7 cellular contexts compared by ENCODE assay signal in the genomic region with DNA sequence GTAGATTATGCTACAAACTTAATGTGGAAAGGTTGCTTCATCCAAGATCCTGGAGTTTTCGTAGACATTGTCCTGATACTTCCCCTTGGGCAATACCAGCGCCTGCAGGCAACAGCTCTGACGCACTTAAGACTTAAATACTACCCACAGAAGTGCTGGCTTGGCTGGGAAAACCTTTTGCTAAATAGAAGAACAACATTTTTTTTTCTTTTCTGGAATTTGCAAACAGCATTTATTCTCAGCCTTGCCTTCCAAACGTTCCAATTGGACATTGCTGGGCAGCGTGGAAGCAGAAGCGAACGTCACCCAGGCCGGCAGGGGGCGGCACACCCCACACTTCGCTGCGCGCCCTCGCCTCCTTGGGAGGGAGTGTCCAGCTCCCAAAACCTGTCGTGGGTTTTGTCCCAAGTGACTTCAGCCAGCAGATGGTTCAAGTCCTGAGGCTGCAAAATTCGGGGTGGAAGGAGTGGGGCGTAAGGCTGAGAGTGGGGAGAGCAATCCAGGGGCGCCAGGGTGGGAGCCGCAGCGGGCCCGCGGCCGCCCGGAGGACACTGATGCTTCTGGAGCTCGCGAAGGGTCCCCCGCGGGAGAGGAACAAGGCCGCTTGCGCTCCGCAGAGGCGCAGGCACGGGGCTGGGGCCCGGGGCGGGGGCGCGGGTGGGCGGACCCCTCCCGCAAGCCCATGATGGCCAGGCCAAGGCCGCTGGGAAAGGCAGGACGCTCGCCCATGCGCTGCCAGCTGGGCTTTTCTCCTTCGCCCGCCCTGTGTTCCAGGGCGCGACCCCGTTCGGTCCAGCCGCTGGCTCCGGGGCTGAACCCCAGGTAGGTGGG.
DNase-seq lines count a peak whose midpoint lies in the region; ATAC-seq, FAIRE-seq and TF ChIP-seq lines count a peak whose summit lies in the region.

No MANE protein-coding gene starts in this region.

- peaks cover 10% of the 10 kb centered on the region for H3K4me1 ChIP-seq in HepG2 (ENCODE audit: insufficient read depth, low read length)

- TF ChIP-seq RAD21 in HepG2 (CRISPR knock-in tag; IDR thresholded peaks at IDR 0.05): peak; percentile 93

- no peaks in the 10 kb centered on the region for H3K79me2 ChIP-seq in HepG2 (ENCODE audit: insufficient read depth, low read length)

- peak; percentile 76 for FAIRE-seq in HepG2 (lab: Jason Lieb, UNC)

- POLR2A ChIA-PET in HepG2 (lab: Yijun Ruan, JAX): interaction anchor here (1.0 kb wide), 1 partner anchor 62 kb away, joined by 3 read pairs; no protein-coding TSS in a partner anchor

- H3K4me1 Mint-ChIP-seq in activated CD4-positive, alpha-beta T cell treated with anti-CD3 and anti-CD28 coated beads, Interleukin-2, amount 10 ng/mL, durations not matched to agents 24 days and 14 days: no peaks in the 10 kb centered on the region

- peak; percentile 85 for DNase-seq in GM13977 (ENCODE audit: low spot score)
- peak; percentile 23 to 55 for DNase-seq in NCI-H1930 (lab: John Stamatoyannopoulos, UW)
- peak; percentile 87 for DNase-seq in activated CD4-positive, alpha-beta T cell treated with anti-CD3 and anti-CD28 coated beads, Interleukin-2, amount 10 ng/mL, durations not matched to agents 24 days and 14 days
- DNase-seq in dedifferentiated amniotic fluid mesenchymal stem cell (ENCODE audit: extremely low spot score): peak; percentile 64
- peak; percentile 30 for DNase-seq in HepG2 (ENCODE audit: low spot score)
- peak; percentile 39 for DNase-seq in stimulated activated CD4-positive, alpha-beta T cell treated with anti-CD3 and anti-CD28 coated beads, Interleukin-1b, Interleukin-23, amount 100 ng/mL, for 48 hours

- intact Hi-C loops in activated CD4-positive, alpha-beta T cell treated with anti-CD3 and anti-CD28 coated beads, Interleukin-2, amount 10 ng/mL, durations not matched to agents 24 days and 14 days (cut with micrococcal nuclease): loop anchor here (1.0 to 5.0 kb wide), 3 partner anchors 62 to 444 kb away; no protein-coding TSS in a partner anchor
- intact Hi-C loops in HepG2 (cut with micrococcal nuclease; ENCODE audit: unreplicated experiment): loop anchor here (1.0 to 10.0 kb wide), 5 partner anchors 62 to 444 kb away; no protein-coding TSS in a partner anchor

- no peaks in the 10 kb centered on the region for H3K9me3 Mint-ChIP-seq in activated CD4-positive, alpha-beta T cell treated with anti-CD3 and anti-CD28 coated beads, Interleukin-2, amount 10 ng/mL, durations not matched to agents 24 days and 14 days

- TF ChIP-seq POLR2A in HepG2 (IDR thresholded peaks at IDR 0.05; ENCODE audit: insufficient read depth in 1 of 2, low read depth in 2 of 2, low read length in 2 of 2): no peak

- ATAC-seq in HG02798 (IDR thresholded peaks at IDR 0.05; ENCODE audit: poor library complexity, unreplicated experiment) (peak; percentile 82), HepG2 (peak; percentile 95)

- peaks cover 28% of the 10 kb centered on the region for H3K27me3 Mint-ChIP-seq in activated CD4-positive, alpha-beta T cell treated with anti-CD3 and anti-CD28 coated beads, Interleukin-2, amount 10 ng/mL, durations not matched to agents 24 days and 14 days

- BruUV-seq in HepG2 (replicated peaks; lab: Mats Ljungman, UMichigan): no TSS peak

- peak overlapping the region; percentile 43 for H3K4me3 Mint-ChIP-seq in activated CD4-positive, alpha-beta T cell treated with anti-CD3 and anti-CD28 coated beads, Interleukin-2, amount 10 ng/mL, durations not matched to agents 24 days and 14 days

- in situ Hi-C loops in GM13977 (cut with MboI; ENCODE audit: low pct_unique_long_range_greater_than_20kb, low sequenced_read_pairs, unreplicated experiment) (loop anchor here (5.0 to 25.0 kb wide), 2 partner anchors 168 to 442 kb away; no protein-coding TSS in a partner anchor), HepG2 (cut with HindIII; ENCODE audit: extremely low pct_ligation_motif_present, low pct_unique_long_range_greater_than_20kb) (loop anchor here (5.0 kb wide), 1 partner anchor 442 kb away; no protein-coding TSS in a partner anchor)

- H3K4me2 ChIP-seq in HepG2 (ENCODE audit: low read depth, low read length): peak overlapping the region; percentile 100

- peak; percentile 95 for TF ChIP-seq CTCF in GM13977 (IDR thresholded peaks at IDR 0.05; ENCODE audit: extremely low read depth, insufficient read depth, missing control alignments)
- TF ChIP-seq CTCF in HepG2 (CRISPR knock-in tag; IDR thresholded peaks at IDR 0.05): peak; percentile 99

- H3K27me3 ChIP-seq in HepG2 (ENCODE audit: control insufficient read depth in 1 of 2, insufficient read depth in 2 of 2, low read length in 2 of 2): peaks cover 0 to 5% of the 10 kb centered on the region in 2 experiments; a peak in 3 of 5 replicates

- 4% methylated on average over 27 of the region's 50 CpGs for WGBS in HepG2 (ENCODE audit: low lambda C conversion rate)

- H3K27ac ChIP-seq in HepG2 (ENCODE audit: extremely low read length, insufficient read depth, low read length): no peak overlapping the region

- no peaks in the 10 kb centered on the region for H3K36me3 Mint-ChIP-seq in activated CD4-positive, alpha-beta T cell treated with anti-CD3 and anti-CD28 coated beads, Interleukin-2, amount 10 ng/mL, durations not matched to agents 24 days and 14 days (ENCODE audit: low read depth)

- no peaks in the 10 kb centered on the region for H3K36me3 ChIP-seq in HepG2 (replicated peaks in 1 of 2; ENCODE audit: control insufficient read depth in 1 of 2, insufficient read depth in 2 of 2, low read length in 2 of 2)

- no peak overlapping the region for H3K9ac ChIP-seq in HepG2 (ENCODE audit: insufficient read depth, low read depth, low read length)

- CTCF ChIA-PET in HepG2 (lab: Yijun Ruan, JAX; ENCODE audit: low intra/inter-chr PET ratio, low total read pairs): interaction anchor here (1.4 to 3.1 kb wide), 3 partner anchors 62 to 443 kb away, joined by 7 to 48 read pairs (median 42); no protein-coding TSS in a partner anchor

- no peaks in the 10 kb centered on the region for H3K9me3 ChIP-seq in HepG2 (ENCODE audit: low read length)

- H4K20me1 ChIP-seq in HepG2 (ENCODE audit: insufficient read depth, low read length): no peaks in the 10 kb centered on the region

- H3K27ac Mint-ChIP-seq in activated CD4-positive, alpha-beta T cell treated with anti-CD3 and anti-CD28 coated beads, Interleukin-2, amount 10 ng/mL, durations not matched to agents 24 days and 14 days: no peak overlapping the region

- no peak for TF ChIP-seq EP300 in HepG2 (IDR thresholded peaks at IDR 0.05; ENCODE audit: low read depth in 2 of 2, low read length in 2 of 2)
- TF ChIP-seq EP300 in HepG2 (CRISPR knock-in tag; IDR thresholded peaks at IDR 0.05; ENCODE audit: borderline replicate concordance): no peak

- H2AFZ ChIP-seq in HepG2 (ENCODE audit: low read length): no peak overlapping the region

- peak overlapping the region; percentile 52 to 77 (median 54); a peak in 5 of 6 replicates for H3K4me3 ChIP-seq in HepG2 (replicated peaks in 1 of 3; ENCODE audit: insufficient read depth in 1 of 3, low read depth in 2 of 3, low read length in 3 of 3)

TF ChIP-seq in HepG2, 621 proteins besides CTCF, POLR2A, EP300 and RAD21 (continues in another document):
- TF ChIP-seq ZNF572 (CRISPR knock-in tag; IDR thresholded peaks at IDR 0.05) (peak; percentile 88), ZFP1 (CRISPR knock-in tag; IDR thresholded peaks at IDR 0.05) (no peak), SP4 (CRISPR knock-in tag; IDR thresholded peaks at IDR 0.05) (no peak), NR2F1 (CRISPR knock-in tag; IDR thresholded peaks at IDR 0.05) (no peak), ZNF326 (CRISPR knock-in tag; IDR thresholded peaks at IDR 0.05; ENCODE audit: borderline replicate concordance) (no peak), EHMT2 (IDR thresholded peaks at IDR 0.05; ENCODE audit: borderline replicate concordance, low read depth, low read length) (no peak), NCOR1 (IDR thresholded peaks at IDR 0.05; ENCODE audit: borderline replicate concordance, low read length) (no peak), ZNF672 (CRISPR knock-in tag; IDR thresholded peaks at IDR 0.05) (no peak)
- TF ChIP-seq, protein P1, sequence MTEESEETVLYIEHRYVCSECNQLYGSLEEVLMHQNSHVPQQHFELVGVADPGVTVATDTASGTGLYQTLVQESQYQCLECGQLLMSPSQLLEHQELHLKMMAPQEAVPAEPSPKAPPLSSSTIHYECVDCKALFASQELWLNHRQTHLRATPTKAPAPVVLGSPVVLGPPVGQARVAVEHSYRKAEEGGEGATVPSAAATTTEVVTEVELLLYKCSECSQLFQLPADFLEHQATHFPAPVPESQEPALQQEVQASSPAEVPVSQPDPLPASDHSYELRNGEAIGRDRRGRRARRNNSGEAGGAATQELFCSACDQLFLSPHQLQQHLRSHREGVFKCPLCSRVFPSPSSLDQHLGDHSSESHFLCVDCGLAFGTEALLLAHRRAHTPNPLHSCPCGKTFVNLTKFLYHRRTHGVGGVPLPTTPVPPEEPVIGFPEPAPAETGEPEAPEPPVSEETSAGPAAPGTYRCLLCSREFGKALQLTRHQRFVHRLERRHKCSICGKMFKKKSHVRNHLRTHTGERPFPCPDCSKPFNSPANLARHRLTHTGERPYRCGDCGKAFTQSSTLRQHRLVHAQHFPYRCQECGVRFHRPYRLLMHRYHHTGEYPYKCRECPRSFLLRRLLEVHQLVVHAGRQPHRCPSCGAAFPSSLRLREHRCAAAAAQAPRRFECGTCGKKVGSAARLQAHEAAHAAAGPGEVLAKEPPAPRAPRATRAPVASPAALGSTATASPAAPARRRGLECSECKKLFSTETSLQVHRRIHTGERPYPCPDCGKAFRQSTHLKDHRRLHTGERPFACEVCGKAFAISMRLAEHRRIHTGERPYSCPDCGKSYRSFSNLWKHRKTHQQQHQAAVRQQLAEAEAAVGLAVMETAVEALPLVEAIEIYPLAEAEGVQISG (CRISPR knock-in tag; IDR thresholded peaks at IDR 0.05): peak; percentile 47; the same call in 1 of the 2 replicates

Comparison
In these comparisons a context has a peak if more than half of its experiments do, and no peak if none do; other contexts are left out.
1. DNase-seq: peak in every context shown above with its lines; median percentile 87 in activated CD4-positive, alpha-beta T cell treated with anti-CD3 and anti-CD28 coated beads, Interleukin-2, amount 10 ng/mL, durations not matched to agents 24 days and 14 days; 85 in GM13977; 64 in dedifferentiated amniotic fluid mesenchymal stem cell; 39 in NCI-H1930; 39 in stimulated activated CD4-positive, alpha-beta T cell treated with anti-CD3 and anti-CD28 coated beads, Interleukin-1b, Interleukin-23, amount 100 ng/mL, for 48 hours; 30 in HepG2.